25 cellular contexts compared by ENCODE assay signal in genomic region chr10:71132321-71132810, GRCh38.
DNase-seq lines count a peak whose midpoint lies in the region; ATAC-seq and TF ChIP-seq lines count a peak whose summit lies in the region.
"Had no signal": no experiment of that assay in that cellular context is flagged by ENCODE, and none has a peak within 500 bp of the region (broad histone marks: within the 10 kb centered on the region; RNA-seq: fewer than 3 reads in every experiment).

No MANE protein-coding gene starts in this region.

- H3K4me2 ChIP-seq in mammary epithelial cell (ENCODE audit: insufficient read depth, low read depth, low read length), result no peak overlapping the region

- no peaks in the 10 kb centered on the region for H3K36me3 Mint-ChIP-seq in natural killer cell treated with Interleukin-12 subunit alpha and Interleukin-12 subunit beta and Interleukin-15 and Interleukin-18, amount 100 ng/mL, for 72 hours
- H3K36me3 Mint-ChIP-seq in natural killer cell, result no peaks in the 10 kb centered on the region
- H3K36me3 Mint-ChIP-seq: brain; CD14-positive monocyte; memory B cell; naive thymus-derived CD8-positive, alpha-beta T cell had no signal

- H3K9me3 ChIP-seq in SJCRH30 (replicated peaks) (no peaks in the 10 kb centered on the region), mammary epithelial cell (replicated peaks; ENCODE audit: insufficient read depth, low read length) (no peaks in the 10 kb centered on the region), ascending aorta (no peaks in the 10 kb centered on the region)
- H3K9me3 ChIP-seq: right lobe of liver, upper lobe of left lung had no signal

- H3K27me3 Mint-ChIP-seq in natural killer cell treated with Interleukin-12 subunit alpha and Interleukin-12 subunit beta and Interleukin-15 and Interleukin-18, amount 100 ng/mL, for 72 hours, result peaks cover 4 to 11% of the 10 kb centered on the region in 2 donors
- H3K27me3 Mint-ChIP-seq in natural killer cell (ENCODE audit: low read depth in 2 of 2), result peaks cover 7 to 11% of the 10 kb centered on the region in 2 donors

- peak; percentile 24 to 29 for ATAC-seq in natural killer cell treated with Interleukin-12 subunit alpha and Interleukin-12 subunit beta and Interleukin-15 and Interleukin-18, amount 100 ng/mL, for 72 hours
- ATAC-seq in natural killer cell, result no peak
- ATAC-seq: activated naive CD8-positive, alpha-beta T cell treated with anti-CD3 and anti-CD28 coated beads, Interleukin-2, amount 50 U/mL, for 24 hours; naive thymus-derived CD8-positive, alpha-beta T cell had no signal

- BruUV-seq in mammary epithelial cell (replicated peaks; lab: Mats Ljungman, UMichigan), result no TSS peak

- no peaks in the 10 kb centered on the region for H4K20me1 ChIP-seq in mammary epithelial cell (ENCODE audit: insufficient read depth, low read length)

- no peak overlapping the region for H2AFZ ChIP-seq in mammary epithelial cell (ENCODE audit: low read depth, low read length)
- H2AFZ ChIP-seq: parathyroid adenoma had no signal

- intact Hi-C loops in natural killer cell (cut with micrococcal nuclease) (no loop called here), mammary epithelial cell (cut with micrococcal nuclease) (no loop called here), ascending aorta (cut with DNase I) (no loop called here)

- no peaks in the 10 kb centered on the region for H3K27me3 ChIP-seq in SJCRH30
- H3K27me3 ChIP-seq in mammary epithelial cell (ENCODE audit: insufficient read depth, low read length), result no peaks in the 10 kb centered on the region
- H3K27me3 ChIP-seq in ascending aorta, result no peaks in the 10 kb centered on the region
- H3K27me3 ChIP-seq: right lobe of liver, upper lobe of left lung had no signal

- in situ Hi-C loops in mammary epithelial cell (cut with MboI; ENCODE audit: low sequenced_read_pairs in 2 of 2), result no loop called here

- H3K4me1 Mint-ChIP-seq in natural killer cell treated with Interleukin-12 subunit alpha and Interleukin-12 subunit beta and Interleukin-15 and Interleukin-18, amount 100 ng/mL, for 72 hours (ENCODE audit: low read depth in 2 of 2), result peaks cover 0 to 12% of the 10 kb centered on the region in 2 donors
- H3K4me1 Mint-ChIP-seq in natural killer cell, result peaks cover 17 to 23% of the 10 kb centered on the region in 2 donors
- H3K4me1 Mint-ChIP-seq: memory B cell had no signal

- 29% methylated on average over 3 of the region's 4 CpGs for WGBS in mammary epithelial cell (ENCODE audit: low coverage, missing lambda C conversion rate)

- H3K9ac ChIP-seq in mammary epithelial cell (ENCODE audit: insufficient read depth, low read length), result no peak overlapping the region
- H3K9ac ChIP-seq: parathyroid adenoma had no signal

- H3K4me3 ChIP-seq in SJCRH30 (no peak overlapping the region), mammary epithelial cell (replicated peaks in 1 of 3; ENCODE audit: insufficient read depth in 1 of 3, low read depth in 2 of 3, low read length in 3 of 3) (no peak overlapping the region), ascending aorta (no peak overlapping the region)
- H3K4me3 ChIP-seq: right lobe of liver, upper lobe of left lung had no signal

- POLR2A ChIA-PET in RWPE1 (lab: Yijun Ruan, JAX; ENCODE audit: low non-redundant PET), result no interaction called here

- H3K27ac ChIP-seq in SJCRH30 (no peak overlapping the region), substantia nigra (ENCODE audit: low read depth, low read length, poor library complexity, severe bottlenecking) (no peak overlapping the region), RWPE1 (no peak overlapping the region), mammary epithelial cell (ENCODE audit: insufficient read depth, low read depth, low read length) (no peak overlapping the region), ascending aorta (no peak overlapping the region)
- H3K27ac ChIP-seq: parathyroid adenoma, right lobe of liver, upper lobe of left lung had no signal

- DNase-seq in natural killer cell treated with Interleukin-12 subunit alpha and Interleukin-12 subunit beta and Interleukin-15 and Interleukin-18, amount 100 ng/mL, for 72 hours (ENCODE audit: low spot score), result peak; percentile 41
- DNase-seq in natural killer cell (no peak), SJCRH30 (peak; percentile 45), lung microvascular endothelial cell (ENCODE audit: low read depth in 2 of 2) (peak; percentile 6 to 42), substantia nigra (lab: John Stamatoyannopoulos, UW) (no peak), RWPE1 (ENCODE audit: low spot score) (no peak), mammary epithelial cell (no peak), ascending aorta (ENCODE audit: low spot score in 2 of 2) (no peak)
- DNase-seq: activated CD4-positive, alpha-beta T cell treated with anti-CD3 and anti-CD28 coated beads, Interleukin-2, amount 10 ng/mL, durations not matched to agents 24 days and 14 days; activated effector memory CD4-positive, alpha-beta T cell treated with anti-CD3 and anti-CD28 coated beads, Interleukin-2, amount 50 U/mL, for 16 hours; activated naive CD8-positive, alpha-beta T cell treated with anti-CD3 and anti-CD28 coated beads, Interleukin-2, amount 50 U/mL, for 24 hours; DMS 273 treated with DMSO at 0.1 percent for 48 hours; endodermal cell; GF-D8; HFFc6; naive thymus-derived CD8-positive, alpha-beta T cell; NCI-H2081 treated with DMSO at 0.1 percent for 48 hours; right lobe of liver; SIG-M5 had no signal

- no peaks in the 10 kb centered on the region; the same call in 1 of the 2 replicates for H3K4me1 ChIP-seq in SJCRH30
- no peaks in the 10 kb centered on the region for H3K4me1 ChIP-seq in mammary epithelial cell (ENCODE audit: insufficient read depth, low read length)
- peaks cover 5 to 8% of the 10 kb centered on the region in 2 donors for H3K4me1 ChIP-seq in ascending aorta
- H3K4me1 ChIP-seq: parathyroid adenoma, right lobe of liver had no signal

- H3K36me3 ChIP-seq in SJCRH30 (no peaks in the 10 kb centered on the region), mammary epithelial cell (ENCODE audit: insufficient read depth, low read length) (no peaks in the 10 kb centered on the region), ascending aorta (no peaks in the 10 kb centered on the region)
- H3K36me3 ChIP-seq: right lobe of liver, upper lobe of left lung had no signal

- no peaks in the 10 kb centered on the region for H3K9me3 Mint-ChIP-seq in natural killer cell treated with Interleukin-12 subunit alpha and Interleukin-12 subunit beta and Interleukin-15 and Interleukin-18, amount 100 ng/mL, for 72 hours
- no peaks in the 10 kb centered on the region for H3K9me3 Mint-ChIP-seq in natural killer cell
- H3K9me3 Mint-ChIP-seq: activated CD4-positive, alpha-beta T cell treated with anti-CD3 and anti-CD28 coated beads, Interleukin-2, amount 10 ng/mL, durations not matched to agents 24 days and 14 days; activated naive CD8-positive, alpha-beta T cell treated with anti-CD3 and anti-CD28 coated beads, Interleukin-2, amount 50 U/mL, for 24 hours; brain; endodermal cell; HFFc6; memory B cell; naive thymus-derived CD8-positive, alpha-beta T cell; T-helper 1 cell treated with Interleukin-12 subunit alpha and Interleukin-12 subunit beta and Interleukin-4 antibody, amounts not matched to agents 30 μg/mL and 1 μg/mL, for 36 hours had no signal

- H3K4me3 Mint-ChIP-seq in natural killer cell treated with Interleukin-12 subunit alpha and Interleukin-12 subunit beta and Interleukin-15 and Interleukin-18, amount 100 ng/mL, for 72 hours, result no peak overlapping the region
- H3K4me3 Mint-ChIP-seq in natural killer cell, result no peak overlapping the region
- H3K4me3 Mint-ChIP-seq: activated CD4-positive, alpha-beta T cell treated with anti-CD3 and anti-CD28 coated beads, Interleukin-2, amount 10 ng/mL, durations not matched to agents 24 days and 14 days; activated naive CD8-positive, alpha-beta T cell treated with anti-CD3 and anti-CD28 coated beads, Interleukin-2, amount 50 U/mL, for 24 hours; brain; CD14-positive monocyte; endodermal cell; HFFc6; memory B cell; naive thymus-derived CD8-positive, alpha-beta T cell; T-helper 1 cell treated with Interleukin-12 subunit alpha and Interleukin-12 subunit beta and Interleukin-4 antibody, amounts not matched to agents 30 μg/mL and 1 μg/mL, for 36 hours had no signal

- H3K27ac Mint-ChIP-seq in natural killer cell treated with Interleukin-12 subunit alpha and Interleukin-12 subunit beta and Interleukin-15 and Interleukin-18, amount 100 ng/mL, for 72 hours, result no peak overlapping the region
- peak overlapping the region in 1 of 2 donors; percentile 37 for H3K27ac Mint-ChIP-seq in natural killer cell
- H3K27ac Mint-ChIP-seq: activated CD4-positive, alpha-beta T cell treated with anti-CD3 and anti-CD28 coated beads, Interleukin-2, amount 10 ng/mL, durations not matched to agents 24 days and 14 days; activated naive CD8-positive, alpha-beta T cell treated with anti-CD3 and anti-CD28 coated beads, Interleukin-2, amount 50 U/mL, for 24 hours; CD14-positive monocyte; endodermal cell; HFFc6; memory B cell; naive thymus-derived CD8-positive, alpha-beta T cell; T-helper 1 cell treated with Interleukin-12 subunit alpha and Interleukin-12 subunit beta and Interleukin-4 antibody, amounts not matched to agents 30 μg/mL and 1 μg/mL, for 36 hours had no signal

- TF ChIP-seq CTCF in natural killer cell (IDR thresholded peaks at IDR 0.05) (no peak), RWPE1 (conservative IDR thresholded peaks at IDR 0.05; ENCODE audit: low read depth) (no peak), mammary epithelial cell (conservative IDR thresholded peaks at IDR 0.05 in 1 of 2, IDR thresholded peaks at IDR 0.05 in 1 of 2; ENCODE audit: extremely low read depth in 1 of 2, insufficient read depth in 1 of 2, low read depth in 1 of 2, low read length in 2 of 2) (no peak), ascending aorta (IDR thresholded peaks at IDR 0.05) (no peak)

- H3K79me2 ChIP-seq in mammary epithelial cell (ENCODE audit: insufficient read depth, low read length), result no peaks in the 10 kb centered on the region
- H3K79me2 ChIP-seq: parathyroid adenoma had no signal

- dilution Hi-C loops in mammary epithelial cell (cut with HindIII; ENCODE audit: low sequenced_read_pairs), result no loop called here

- CTCF ChIA-PET in RWPE1 (lab: Yijun Ruan, JAX) (no interaction called here), mammary epithelial cell (lab: Charles Lee; ENCODE audit: low non-redundant PET) (no interaction called here)

Comparison
In these comparisons a context has a peak if more than half of its experiments do, and no peak if none do; other contexts are left out.
1. ATAC-seq: peak in natural killer cell treated with Interleukin-12 subunit alpha and Interleukin-12 subunit beta and Interleukin-15 and Interleukin-18, amount 100 ng/mL, for 72 hours (2 of 2); none in natural killer cell (0 of 3).
2. DNase-seq: peak in natural killer cell treated with Interleukin-12 subunit alpha and Interleukin-12 subunit beta and Interleukin-15 and Interleukin-18, amount 100 ng/mL, for 72 hours (single experiment), SJCRH30 (2 of 2) and lung microvascular endothelial cell (2 of 2); none in natural killer cell (single experiment), substantia nigra (0 of 49), RWPE1 (single experiment), mammary epithelial cell (single experiment) and ascending aorta (0 of 2).